In genomic region chr17:6912110-6913051, GRCh38 we compare ENCODE assay signal across 3 cellular contexts.
TF ChIP-seq lines count a peak whose summit lies in the region.

No MANE protein-coding gene starts in this region.

TF ChIP-seq in SK-N-SH, 30 proteins besides CTCF, POLR2A, EP300 and RAD21 (continued from another document):
- TF ChIP-seq, protein P1, sequence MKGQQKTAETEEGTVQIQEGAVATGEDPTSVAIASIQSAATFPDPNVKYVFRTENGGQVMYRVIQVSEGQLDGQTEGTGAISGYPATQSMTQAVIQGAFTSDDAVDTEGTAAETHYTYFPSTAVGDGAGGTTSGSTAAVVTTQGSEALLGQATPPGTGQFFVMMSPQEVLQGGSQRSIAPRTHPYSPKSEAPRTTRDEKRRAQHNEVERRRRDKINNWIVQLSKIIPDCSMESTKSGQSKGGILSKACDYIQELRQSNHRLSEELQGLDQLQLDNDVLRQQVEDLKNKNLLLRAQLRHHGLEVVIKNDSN (IDR thresholded peaks at IDR 0.05; ENCODE audit: borderline replicate concordance, low read depth): no peak

TF ChIP-seq in SK-N-SH treated with all-trans-retinoic acid at 6 μM for 48 hours, 23 proteins besides CTCF, POLR2A, EP300 and RAD21 (continued from another document):
- no peak for TF ChIP-seq TSHZ2 (CRISPR knock-in tag; IDR thresholded peaks at IDR 0.05)
- TF ChIP-seq ZFP30 (CRISPR knock-in tag; IDR thresholded peaks at IDR 0.05): no peak
- no peak for TF ChIP-seq ZFP3 (CRISPR knock-in tag; IDR thresholded peaks at IDR 0.05)
- TF ChIP-seq, protein P2, sequence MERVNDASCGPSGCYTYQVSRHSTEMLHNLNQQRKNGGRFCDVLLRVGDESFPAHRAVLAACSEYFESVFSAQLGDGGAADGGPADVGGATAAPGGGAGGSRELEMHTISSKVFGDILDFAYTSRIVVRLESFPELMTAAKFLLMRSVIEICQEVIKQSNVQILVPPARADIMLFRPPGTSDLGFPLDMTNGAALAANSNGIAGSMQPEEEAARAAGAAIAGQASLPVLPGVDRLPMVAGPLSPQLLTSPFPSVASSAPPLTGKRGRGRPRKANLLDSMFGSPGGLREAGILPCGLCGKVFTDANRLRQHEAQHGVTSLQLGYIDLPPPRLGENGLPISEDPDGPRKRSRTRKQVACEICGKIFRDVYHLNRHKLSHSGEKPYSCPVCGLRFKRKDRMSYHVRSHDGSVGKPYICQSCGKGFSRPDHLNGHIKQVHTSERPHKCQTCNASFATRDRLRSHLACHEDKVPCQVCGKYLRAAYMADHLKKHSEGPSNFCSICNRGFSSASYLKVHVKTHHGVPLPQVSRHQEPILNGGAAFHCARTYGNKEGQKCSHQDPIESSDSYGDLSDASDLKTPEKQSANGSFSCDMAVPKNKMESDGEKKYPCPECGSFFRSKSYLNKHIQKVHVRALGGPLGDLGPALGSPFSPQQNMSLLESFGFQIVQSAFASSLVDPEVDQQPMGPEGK (CRISPR knock-in tag; IDR thresholded peaks at IDR 0.05; ENCODE audit: borderline replicate concordance): no peak
- no peak for TF ChIP-seq PPARA (CRISPR knock-in tag; IDR thresholded peaks at IDR 0.05; ENCODE audit: borderline replicate concordance)
TF ChIP-seq in SK-N-SH treated with all-trans-retinoic acid at 6 μM for 48 hours: peak in this region for 0.

TF ChIP-seq in K562, 482 proteins besides CTCF, POLR2A, EP300 and RAD21 (continued from another document):
- TF ChIP-seq TRIM25 (IDR thresholded peaks at IDR 0.05; ENCODE audit: borderline replicate concordance) (no peak), DPF2 (IDR thresholded peaks at IDR 0.05) (0 out of 2 replicates have a peak, but pooled peaks have one; percentile 12), PKNOX1 (IDR thresholded peaks at IDR 0.05) (peak; percentile 5; the same call in 1 of the 2 replicates), RERE (CRISPR knock-in tag; IDR thresholded peaks at IDR 0.05; ENCODE audit: borderline replicate concordance) (no peak), E2F6 (IDR thresholded peaks at IDR 0.05; ENCODE audit: borderline replicate concordance in 1 of 2, extremely low read depth in 1 of 2, insufficient read depth in 1 of 2, insufficient read length in 1 of 2, low read depth in 1 of 2, low read length in 1 of 2, poor library complexity in 1 of 2, severe bottlenecking in 1 of 2) (peak in 1 of 2 experiments; percentile 60), ZNF316 (IDR thresholded peaks at IDR 0.05) (peak; percentile 72), CAMTA2 (CRISPR knock-in tag; conservative IDR thresholded peaks at IDR 0.05) (no peak), MEIS2 (IDR thresholded peaks at IDR 0.05; ENCODE audit: partially characterized antibody) (peak; percentile 61), HDAC2 (IDR thresholded peaks at IDR 0.05) (0 out of 2 replicates have a peak, but pooled peaks have one; percentile 24), HNRNPUL1 (IDR thresholded peaks at IDR 0.05; ENCODE audit: low read length) (no peak), KAT8 (IDR thresholded peaks at IDR 0.05; ENCODE audit: low read depth) (no peak), MNT (conservative IDR thresholded peaks at IDR 0.05) (peak in 1 of 2 experiments; percentile 37; a peak in 2 of 4 replicates), SMAD1 (IDR thresholded peaks at IDR 0.05; ENCODE audit: low read depth, low read length, partially characterized antibody) (no peak), MAX (CRISPR knock-in tag; IDR thresholded peaks at IDR 0.05) (no peak), BHLHE40 (IDR thresholded peaks at IDR 0.05; ENCODE audit: low read length) (peak; percentile 48; the same call in 1 of the 2 replicates), MXI1 (IDR thresholded peaks at IDR 0.05; ENCODE audit: low read depth, low read length) (no peak), ZNF146 (CRISPR knock-in tag; IDR thresholded peaks at IDR 0.05; ENCODE audit: unreplicated experiment) (no peak), NR4A1 (CRISPR knock-in tag; IDR thresholded peaks at IDR 0.05) (no peak), NR4A1 (tag; IDR thresholded peaks at IDR 0.05) (no peak), HLTF (IDR thresholded peaks at IDR 0.05) (no peak), ERF (CRISPR knock-in tag; IDR thresholded peaks at IDR 0.05) (no peak)
- TF ChIP-seq, protein P3, sequence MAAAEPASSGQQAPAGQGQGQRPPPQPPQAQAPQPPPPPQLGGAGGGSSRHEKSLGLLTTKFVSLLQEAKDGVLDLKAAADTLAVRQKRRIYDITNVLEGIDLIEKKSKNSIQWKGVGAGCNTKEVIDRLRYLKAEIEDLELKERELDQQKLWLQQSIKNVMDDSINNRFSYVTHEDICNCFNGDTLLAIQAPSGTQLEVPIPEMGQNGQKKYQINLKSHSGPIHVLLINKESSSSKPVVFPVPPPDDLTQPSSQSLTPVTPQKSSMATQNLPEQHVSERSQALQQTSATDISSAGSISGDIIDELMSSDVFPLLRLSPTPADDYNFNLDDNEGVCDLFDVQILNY (CRISPR knock-in tag; IDR thresholded peaks at IDR 0.05): no peak
- TF ChIP-seq, protein P4, sequence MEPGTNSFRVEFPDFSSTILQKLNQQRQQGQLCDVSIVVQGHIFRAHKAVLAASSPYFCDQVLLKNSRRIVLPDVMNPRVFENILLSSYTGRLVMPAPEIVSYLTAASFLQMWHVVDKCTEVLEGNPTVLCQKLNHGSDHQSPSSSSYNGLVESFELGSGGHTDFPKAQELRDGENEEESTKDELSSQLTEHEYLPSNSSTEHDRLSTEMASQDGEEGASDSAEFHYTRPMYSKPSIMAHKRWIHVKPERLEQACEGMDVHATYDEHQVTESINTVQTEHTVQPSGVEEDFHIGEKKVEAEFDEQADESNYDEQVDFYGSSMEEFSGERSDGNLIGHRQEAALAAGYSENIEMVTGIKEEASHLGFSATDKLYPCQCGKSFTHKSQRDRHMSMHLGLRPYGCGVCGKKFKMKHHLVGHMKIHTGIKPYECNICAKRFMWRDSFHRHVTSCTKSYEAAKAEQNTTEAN (CRISPR knock-in tag; IDR thresholded peaks at IDR 0.05): no peak
- TF ChIP-seq, protein P2 (CRISPR knock-in tag; IDR thresholded peaks at IDR 0.05; ENCODE audit: borderline replicate concordance): no peak
- TF ChIP-seq, protein P5, sequence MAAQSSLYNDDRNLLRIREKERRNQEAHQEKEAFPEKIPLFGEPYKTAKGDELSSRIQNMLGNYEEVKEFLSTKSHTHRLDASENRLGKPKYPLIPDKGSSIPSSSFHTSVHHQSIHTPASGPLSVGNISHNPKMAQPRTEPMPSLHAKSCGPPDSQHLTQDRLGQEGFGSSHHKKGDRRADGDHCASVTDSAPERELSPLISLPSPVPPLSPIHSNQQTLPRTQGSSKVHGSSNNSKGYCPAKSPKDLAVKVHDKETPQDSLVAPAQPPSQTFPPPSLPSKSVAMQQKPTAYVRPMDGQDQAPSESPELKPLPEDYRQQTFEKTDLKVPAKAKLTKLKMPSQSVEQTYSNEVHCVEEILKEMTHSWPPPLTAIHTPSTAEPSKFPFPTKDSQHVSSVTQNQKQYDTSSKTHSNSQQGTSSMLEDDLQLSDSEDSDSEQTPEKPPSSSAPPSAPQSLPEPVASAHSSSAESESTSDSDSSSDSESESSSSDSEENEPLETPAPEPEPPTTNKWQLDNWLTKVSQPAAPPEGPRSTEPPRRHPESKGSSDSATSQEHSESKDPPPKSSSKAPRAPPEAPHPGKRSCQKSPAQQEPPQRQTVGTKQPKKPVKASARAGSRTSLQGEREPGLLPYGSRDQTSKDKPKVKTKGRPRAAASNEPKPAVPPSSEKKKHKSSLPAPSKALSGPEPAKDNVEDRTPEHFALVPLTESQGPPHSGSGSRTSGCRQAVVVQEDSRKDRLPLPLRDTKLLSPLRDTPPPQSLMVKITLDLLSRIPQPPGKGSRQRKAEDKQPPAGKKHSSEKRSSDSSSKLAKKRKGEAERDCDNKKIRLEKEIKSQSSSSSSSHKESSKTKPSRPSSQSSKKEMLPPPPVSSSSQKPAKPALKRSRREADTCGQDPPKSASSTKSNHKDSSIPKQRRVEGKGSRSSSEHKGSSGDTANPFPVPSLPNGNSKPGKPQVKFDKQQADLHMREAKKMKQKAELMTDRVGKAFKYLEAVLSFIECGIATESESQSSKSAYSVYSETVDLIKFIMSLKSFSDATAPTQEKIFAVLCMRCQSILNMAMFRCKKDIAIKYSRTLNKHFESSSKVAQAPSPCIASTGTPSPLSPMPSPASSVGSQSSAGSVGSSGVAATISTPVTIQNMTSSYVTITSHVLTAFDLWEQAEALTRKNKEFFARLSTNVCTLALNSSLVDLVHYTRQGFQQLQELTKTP (IDR thresholded peaks at IDR 0.05; ENCODE audit: low read depth in 1 of 2, partially characterized antibody in 2 of 2): no peak
